ENCODE assay signal across 28 cellular contexts in genomic region chr3:53682807-53683206, GRCh38.
"Had no signal": no experiment of that assay in that cellular context is flagged by ENCODE, and none has a peak within 500 bp of the region (broad histone marks: within the 10 kb centered on the region; RNA-seq: fewer than 3 reads in every experiment).

No MANE protein-coding gene starts in this region.

- H3K27me3 ChIP-seq: brain microvascular endothelial cell, cardiac muscle cell had no signal

- H3K4me2 ChIP-seq: KMS-11 had no signal

- H3K9me3 Mint-ChIP-seq: activated CD4-positive, alpha-beta memory T cell treated with anti-CD3 and anti-CD28 coated beads for 36 hours; activated CD4-positive, alpha-beta T cell treated with anti-CD3 and anti-CD28 coated beads, Interleukin-2, amount 10 ng/mL, durations not matched to agents 7 days and 5 days; activated naive CD4-positive, alpha-beta T cell treated with anti-CD3 and anti-CD28 coated beads for 36 hours; activated T-helper 17 cell treated with anti-CD3 and anti-CD28 coated beads, Interleukin-2, amount 50 U/mL, for 72 hours had no signal

- H3K4me1 Mint-ChIP-seq: activated CD4-positive, alpha-beta T cell treated with anti-CD3 and anti-CD28 coated beads, Interleukin-2, amount 10 ng/mL, durations not matched to agents 7 days and 5 days; activated T-helper 17 cell treated with anti-CD3 and anti-CD28 coated beads, Interleukin-2, amount 50 U/mL, for 72 hours had no signal

- H3K4me1 ChIP-seq: SJSA1 had no signal

- H3K9me3 ChIP-seq: SJSA1 had no signal

- DNase-seq: activated CD4-positive, alpha-beta memory T cell treated with anti-CD3 and anti-CD28 coated beads for 36 hours; activated CD4-positive, alpha-beta T cell treated with anti-CD3 and anti-CD28 coated beads, Interleukin-2, amount 10 ng/mL, durations not matched to agents 7 days and 5 days; activated CD4-positive, CD25-positive, alpha-beta regulatory T cell; activated gamma-delta T cell; activated naive CD4-positive, alpha-beta T cell treated with anti-CD3 and anti-CD28 coated beads for 36 hours; activated T-cell treated with anti-CD3 and anti-CD28 coated beads for 4 hours; activated T-cell treated with anti-CD3 and anti-CD28 coated beads, Interleukin-2, amount 50 U/mL, for 48 hours; brain microvascular endothelial cell; NCI-H1092; NCI-H1417; NCI-H1930; NCI-H2107; NCI-H2171 treated with DMSO at 0.1 percent for 48 hours; NCI-H226; NCI-H526; NCI-H774; NK-92 treated with Interleukin-12 subunit alpha and Interleukin-12 subunit beta, amount 100 ng/mL, for 24 hours; OCI-M1; RPMI8226; SHP77; SW 1271 had no signal

- H3K27ac ChIP-seq: brain microvascular endothelial cell, cardiac muscle cell, KMS-11, SJSA1 had no signal

- H3K27ac Mint-ChIP-seq: activated CD4-positive, alpha-beta memory T cell treated with anti-CD3 and anti-CD28 coated beads for 36 hours; activated CD4-positive, alpha-beta T cell treated with anti-CD3 and anti-CD28 coated beads, Interleukin-2, amount 10 ng/mL, durations not matched to agents 7 days and 5 days; activated naive CD4-positive, alpha-beta T cell treated with anti-CD3 and anti-CD28 coated beads for 36 hours; activated naive CD8-positive, alpha-beta T cell; activated T-helper 17 cell treated with anti-CD3 and anti-CD28 coated beads, Interleukin-2, amount 50 U/mL, for 72 hours had no signal

- ATAC-seq: activated T-helper 17 cell treated with anti-CD3 and anti-CD28 coated beads, Interleukin-2, amount 50 U/mL, for 72 hours; Panc1; SK-N-SH treated with all-trans-retinoic acid at 6 μM for 48 hours had no signal

- H3K9ac ChIP-seq: KMS-11 had no signal

- H3K36me3 Mint-ChIP-seq: activated CD4-positive, alpha-beta memory T cell treated with anti-CD3 and anti-CD28 coated beads for 36 hours; activated naive CD8-positive, alpha-beta T cell had no signal

- H3K4me3 ChIP-seq: cardiac muscle cell, SJSA1 had no signal

- H3K36me3 ChIP-seq: brain microvascular endothelial cell, cardiac muscle cell, SJSA1 had no signal

- H3K4me3 Mint-ChIP-seq: activated CD4-positive, alpha-beta memory T cell treated with anti-CD3 and anti-CD28 coated beads for 36 hours; activated CD4-positive, alpha-beta T cell treated with anti-CD3 and anti-CD28 coated beads, Interleukin-2, amount 10 ng/mL, durations not matched to agents 7 days and 5 days; activated naive CD4-positive, alpha-beta T cell treated with anti-CD3 and anti-CD28 coated beads for 36 hours; activated naive CD8-positive, alpha-beta T cell; activated T-helper 17 cell treated with anti-CD3 and anti-CD28 coated beads, Interleukin-2, amount 50 U/mL, for 72 hours had no signal
